In the genomic region with DNA sequence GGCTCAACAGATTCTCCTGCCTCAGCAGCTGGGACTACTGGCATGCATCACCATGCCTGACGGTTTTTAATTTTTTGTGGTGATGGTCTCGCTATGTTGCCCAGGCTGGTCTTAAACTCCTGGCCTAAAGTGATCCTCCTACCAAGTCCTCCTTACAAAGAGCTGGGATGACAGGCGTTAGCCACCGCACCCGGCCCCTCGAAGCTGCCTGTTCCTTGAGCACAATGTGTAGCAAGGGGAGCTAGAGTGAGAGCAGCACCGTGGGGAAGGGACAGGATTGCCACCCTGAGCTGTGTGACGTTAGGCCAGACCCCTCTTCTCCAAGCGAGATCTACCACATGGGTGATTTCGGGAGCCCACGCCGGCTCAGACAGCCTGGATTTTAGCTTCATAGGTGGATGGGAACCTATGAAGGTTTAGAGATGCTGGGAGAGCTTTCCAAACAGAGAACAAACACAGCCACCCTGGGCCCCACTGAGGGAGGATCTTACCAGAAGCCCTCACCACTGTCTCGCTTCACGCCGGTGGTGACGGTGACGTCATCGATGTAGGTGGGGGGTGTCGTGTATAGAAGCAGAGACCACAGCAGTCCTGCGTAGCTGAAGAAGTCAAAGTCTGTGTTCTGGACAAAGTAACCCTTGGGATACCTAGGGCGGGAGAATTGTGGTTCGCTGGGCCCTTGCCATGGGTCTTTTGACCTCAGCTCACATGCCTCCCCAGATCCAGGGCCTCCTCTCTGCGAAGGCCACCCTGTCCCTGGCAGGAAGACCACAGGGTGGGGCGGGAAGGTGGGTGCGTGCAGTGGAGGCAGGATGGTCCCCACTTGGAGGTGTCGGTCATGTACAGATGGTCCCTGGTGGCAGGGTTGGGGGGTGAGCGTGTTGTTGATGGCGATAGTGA, we compare ENCODE assay signal across 26 cellular contexts. TPM values are rescaled to one million over a fixed set of nuclear protein-coding genes. Genes with fewer than 3 reads are reported as not detected.
DNase-seq lines count a peak whose midpoint lies in the region; ATAC-seq, FAIRE-seq and TF ChIP-seq lines count a peak whose summit lies in the region.
"Had no signal": no experiment of that assay in that cellular context is flagged by ENCODE, and none has a peak within 500 bp of the region (broad histone marks: within the 10 kb centered on the region; RNA-seq: fewer than 3 reads in every experiment).

No MANE protein-coding gene starts in this region.

- WGBS in GM12878 (ENCODE audit: insufficient coverage, insufficient replicate concordance, low lambda C conversion rate, missing lambda C conversion rate), result 84% methylated on average over 28 of the region's 28 CpGs

- H3K4me1 ChIP-seq in GM12878 (ENCODE audit: control insufficient read depth, insufficient read depth, low read length) (peaks cover 16% of the 10 kb centered on the region), gastrocnemius medialis (peaks cover 11 to 15% of the 10 kb centered on the region in 2 donors)
- H3K4me1 ChIP-seq: A549, HAP-1 had no signal

- no peak overlapping the region for H2AFZ ChIP-seq in GM12878 (ENCODE audit: control insufficient read depth, low read depth, low read length)

- H3K36me3 ChIP-seq in GM12878 (ENCODE audit: control insufficient read depth in 2 of 2, insufficient read depth in 2 of 2, low read length in 1 of 2), result peaks cover 10 to 16% of the 10 kb centered on the region in 2 experiments; a peak in 3 of 4 replicates
- H3K36me3 ChIP-seq in gastrocnemius medialis, result peaks cover 0 to 42% of the 10 kb centered on the region in 2 donors

- H4K20me1 ChIP-seq in GM12878 (ENCODE audit: control insufficient read depth, insufficient read depth), result no peaks in the 10 kb centered on the region

- no peak overlapping the region for H3K4me2 ChIP-seq in GM12878 (ENCODE audit: control insufficient read depth, insufficient read depth)
- H3K4me2 ChIP-seq: A549 had no signal

- POLR2A ChIA-PET in GM12878 (lab: Charles Lee), result no interaction called here

- DNase-seq in activated CD4-positive, alpha-beta T cell treated with anti-CD3 and anti-CD28 coated beads, Interleukin-2, amount 10 ng/mL, durations not matched to agents 24 days and 14 days, result no peak
- DNase-seq in activated CD4-positive, alpha-beta T cell treated with anti-CD3 and anti-CD28 coated beads for 1 hour, result no peak
- DNase-seq in CD14-positive monocyte (ENCODE audit: low spot score), result no peak
- DNase-seq in GM12878 (ENCODE audit: low read depth, low spot score), result no peak
- DNase-seq in gastrocnemius medialis, result no peak
- no peak for DNase-seq in pons (ENCODE audit: low spot score)
- DNase-seq: aorta; DMS53; effector CD4-positive, alpha-beta T cell; mesendoderm; NCI-H1417 treated with DMSO at 0.1 percent for 48 hours; NCI-H524 treated with DMSO at 0.1 percent for 48 hours; retina; spleen; T-helper 9 cell had no signal

- peak overlapping the region; percentile 32 for H3K27ac Mint-ChIP-seq in activated CD4-positive, alpha-beta T cell treated with anti-CD3 and anti-CD28 coated beads, Interleukin-2, amount 10 ng/mL, durations not matched to agents 24 days and 14 days
- H3K27ac Mint-ChIP-seq in CD14-positive monocyte (peak overlapping the region in 4 of 7 donors; percentile 17 to 63 (median 50)), nephron (peak overlapping the region in 1 of 3 experiments; percentile 48)

- SMC1A ChIA-PET in GM12878 (lab: Charles Lee; ENCODE audit: uncharacterized antibody, unreplicated experiment), result interaction anchor here (1.0 to 1.3 kb wide), 2 partner anchors 14 kb away, joined by 3 read pairs; no protein-coding TSS in a partner anchor

- RAD21 ChIA-PET in GM12878 (lab: Charles Lee; ENCODE audit: unreplicated experiment), result interaction anchor here (0.6 to 1.3 kb wide), 3 partner anchors 37 to 1210 kb away, joined by 3 to 4 read pairs (median 3); partner anchors contain the start of gene ZNF70

- H3K9me3 ChIP-seq in GM12878 (replicated peaks; ENCODE audit: control insufficient read depth, insufficient read depth, low read length) (no peaks in the 10 kb centered on the region), gastrocnemius medialis (no peaks in the 10 kb centered on the region)
- H3K9me3 ChIP-seq: A549, gastroesophageal sphincter, HAP-1, neutrophil, spleen had no signal

- ATAC-seq in GM12878, result no peak
- ATAC-seq in GM19328 (IDR thresholded peaks at IDR 0.05; ENCODE audit: unreplicated experiment), result no peak
- ATAC-seq in gastrocnemius medialis, result no peak
- ATAC-seq: A549, esophagus mucosa, gastroesophageal sphincter had no signal

- CTCF ChIA-PET in GM12878 (lab: Yijun Ruan, JAX), result interaction anchor here (0.6 to 0.7 kb wide), 2 partner anchors 22 to 55 kb away, joined by 3 read pairs; no protein-coding TSS in a partner anchor

- peaks cover 12% of the 10 kb centered on the region for H3K79me2 ChIP-seq in GM12878 (ENCODE audit: control insufficient read depth, insufficient read depth, low read length)

- peaks cover 48% of the 10 kb centered on the region for H3K36me3 Mint-ChIP-seq in activated CD4-positive, alpha-beta T cell treated with anti-CD3 and anti-CD28 coated beads, Interleukin-2, amount 10 ng/mL, durations not matched to agents 24 days and 14 days (ENCODE audit: low read depth)
- H3K36me3 Mint-ChIP-seq in CD14-positive monocyte (peaks cover 47 to 55% of the 10 kb centered on the region in 2 donors), nephron (ENCODE audit: low read depth) (peaks cover 38% of the 10 kb centered on the region)

- H3K9me3 Mint-ChIP-seq in activated CD4-positive, alpha-beta T cell treated with anti-CD3 and anti-CD28 coated beads, Interleukin-2, amount 10 ng/mL, durations not matched to agents 24 days and 14 days, result no peaks in the 10 kb centered on the region
- no peaks in the 10 kb centered on the region for H3K9me3 Mint-ChIP-seq in CD14-positive monocyte
- H3K9me3 Mint-ChIP-seq in nephron, result no peaks in the 10 kb centered on the region

- H3K27ac ChIP-seq in GM12878 (ENCODE audit: control insufficient read depth, insufficient read depth) (no peak overlapping the region), gastrocnemius medialis (no peak overlapping the region)
- H3K27ac ChIP-seq: A549, C4-2B, gastroesophageal sphincter, neutrophil, spleen had no signal

- H3K27me3 ChIP-seq in GM12878 (replicated peaks in 1 of 2; ENCODE audit: control insufficient read depth in 2 of 2, insufficient read depth in 2 of 2, low read length in 1 of 2) (no peaks in the 10 kb centered on the region), gastrocnemius medialis (no peaks in the 10 kb centered on the region)
- H3K27me3 ChIP-seq: gastroesophageal sphincter, neutrophil, spleen had no signal

- no peak for TF ChIP-seq EP300 in GM12878 (IDR thresholded peaks at IDR 0.05; ENCODE audit: borderline replicate concordance in 1 of 2, control insufficient read depth in 1 of 2, low read depth in 2 of 2, low read length in 2 of 2)

- H3K4me1 Mint-ChIP-seq in activated CD4-positive, alpha-beta T cell treated with anti-CD3 and anti-CD28 coated beads, Interleukin-2, amount 10 ng/mL, durations not matched to agents 24 days and 14 days, result peaks cover 26% of the 10 kb centered on the region
- H3K4me1 Mint-ChIP-seq in CD14-positive monocyte, result peaks cover 21% of the 10 kb centered on the region
- H3K4me1 Mint-ChIP-seq in nephron, result peaks cover 4% of the 10 kb centered on the region

- TF ChIP-seq POLR2A in GM12878 (IDR thresholded peaks at IDR 0.05; ENCODE audit: low read depth, low read length) (no peak), gastrocnemius medialis (IDR thresholded peaks at IDR 0.05) (no peak)

- H3K4me3 ChIP-seq in GM12878 (no peak overlapping the region), gastrocnemius medialis (no peak overlapping the region)
- H3K4me3 ChIP-seq: A549, gastroesophageal sphincter, HAP-1, spleen had no signal

- no peak overlapping the region for H3K9ac ChIP-seq in GM12878 (ENCODE audit: control insufficient read depth, insufficient read depth, low read length)

- H3K4me3 Mint-ChIP-seq in activated CD4-positive, alpha-beta T cell treated with anti-CD3 and anti-CD28 coated beads, Interleukin-2, amount 10 ng/mL, durations not matched to agents 24 days and 14 days, result no peak overlapping the region
- H3K4me3 Mint-ChIP-seq in CD14-positive monocyte (no peak overlapping the region), nephron (peak overlapping the region; percentile 55 to 64 (median 62))

- no peak for TF ChIP-seq RAD21 in GM12878 (IDR thresholded peaks at IDR 0.05; ENCODE audit: insufficient read depth, low read depth, low read length)

- in situ Hi-C loops in GM12878 (cut with MboI), result no loop called here
- in situ Hi-C loops in gastrocnemius medialis (cut with MboI; ENCODE audit: low sequenced_read_pairs in 4 of 4), result no loop called here

- no TSS peak for BruUV-seq in GM12878 (replicated peaks; lab: Mats Ljungman, UMichigan)

- intact Hi-C loops in activated CD4-positive, alpha-beta T cell treated with anti-CD3 and anti-CD28 coated beads, Interleukin-2, amount 10 ng/mL, durations not matched to agents 24 days and 14 days (cut with micrococcal nuclease), result loop anchor here (10.0 kb wide), 1 partner anchor 121 kb away; the partner anchor contains the start of gene DERL3
- intact Hi-C loops in CD14-positive monocyte (cut with micrococcal nuclease), result no loop called here
- intact Hi-C loops in GM12878 (cut with micrococcal nuclease; ENCODE audit: unreplicated experiment), result no loop called here
- intact Hi-C loops in gastrocnemius medialis (cut with DNase I; ENCODE audit: low total_unique reads), result no loop called here

- TF ChIP-seq CTCF in CD14-positive monocyte (IDR thresholded peaks at IDR 0.05) (no peak), GM12878 (IDR thresholded peaks at IDR 0.05 in 2 of 3, conservative IDR thresholded peaks at IDR 0.05 in 1 of 3; ENCODE audit: control insufficient read depth in 2 of 3, extremely low read depth in 1 of 3, insufficient read depth in 1 of 3, low read depth in 3 of 3, low read length in 3 of 3) (no peak), nephron (IDR thresholded peaks at IDR 0.05; ENCODE audit: unreplicated experiment in 3 of 3) (no peak), gastrocnemius medialis (IDR thresholded peaks at IDR 0.05 in 4 of 5, conservative IDR thresholded peaks at IDR 0.05 in 1 of 5) (no peak)

- no peaks in the 10 kb centered on the region for H3K27me3 Mint-ChIP-seq in activated CD4-positive, alpha-beta T cell treated with anti-CD3 and anti-CD28 coated beads, Interleukin-2, amount 10 ng/mL, durations not matched to agents 24 days and 14 days
- peaks cover 0 to 4% (median 3%) of the 10 kb centered on the region in 3 donors for H3K27me3 Mint-ChIP-seq in CD14-positive monocyte (ENCODE audit: low read depth in 3 of 3)
- H3K27me3 Mint-ChIP-seq in nephron (ENCODE audit: low read depth), result no peaks in the 10 kb centered on the region

- FAIRE-seq in GM12878 (lab: Jason Lieb, UNC), result no peak
- FAIRE-seq: A549, GM12892 had no signal

RNA-seq across cellular contexts. Expression of gene RGL4, which starts 23.1 kb away (rescaled TPM):
- 6.9 TPM in 2 replicates for total RNA-seq in activated CD4-positive, alpha-beta T cell treated with anti-CD3 and anti-CD28 coated beads, Interleukin-2, amount 10 ng/mL, durations not matched to agents 24 days and 14 days
- polyA plus RNA-seq in CD14-positive monocyte (1 to 10 TPM; 2.3 to 2.4 TPM), GM12878 (2011; rRNA removed) (not detected in 2 replicates), GM12878 (2014; fragmentation: Illumina TruSeq; extraction: Trizol) (0.63 and 1.4 TPM in 2 replicates), GM12878 (2014; fragmentation: Nextera tagmentation; extraction: Ambion mirVana) (1 to 10 TPM; 1.8 to 2.0 TPM), GM12878 (2014; rRNA removed) (2.0 and 3.5 TPM in 2 replicates), GM12878 (2016; fragmentation: Nextera tagmentation; extraction: Ambion mirVana) (1 to 10 TPM; 7.6 to 9.0 TPM)
- not detected in 2 replicates for total RNA-seq in GM12878 (2013; cell fraction: nucleolus; rRNA removed)
- total RNA-seq in GM12878 (2014; rRNA removed) (1.5 and 5.0 TPM in 2 replicates), GM12878 (2014; rRNA removed; fragmentation: Illumina TruSeq; extraction: Trizol) (2.1 and 2.7 TPM in 2 replicates), GM12878 (2021) (1.7 TPM in 2 replicates), gastrocnemius medialis (1 to 10 TPM in 1 of 4 donors, under 1 TPM in 1, not detected in 2; 0.09 to 1.9 TPM)
- 6.1 TPM for polyA plus RNA-seq in GM12878 (2011; ENCODE audit: low read depth)
- polyA plus RNA-seq in GM12878 (2011; cell fraction: cytosol; rRNA removed), result not detected in 2 replicates
- not detected in 2 replicates for polyA plus RNA-seq in GM12878 (2011; cell fraction: nucleus; rRNA removed)
- polyA plus RNA-seq in GM12878 (2012), result 1.7 and 2.5 TPM in 2 replicates
- not detected in 2 replicates for polyA minus RNA-seq in GM12878 (2011; rRNA and poly(A)+ RNA removed)
- polyA minus RNA-seq in GM12878 (2011; cell fraction: cytosol; rRNA and poly(A)+ RNA removed), result not detected in 2 replicates
- not detected in 2 replicates for polyA minus RNA-seq in GM12878 (2011; cell fraction: nucleus; rRNA and poly(A)+ RNA removed)
- total RNA-seq: esophagus mucosa, temporal lobe had no signal
- polyA plus RNA-seq: A549 had no signal

RNA-seq across cellular contexts. Expression of gene ZNF70, which starts 37.0 kb away (rescaled TPM):
- total RNA-seq in activated CD4-positive, alpha-beta T cell treated with anti-CD3 and anti-CD28 coated beads, Interleukin-2, amount 10 ng/mL, durations not matched to agents 24 days and 14 days, result 2.5 and 2.6 TPM in 2 replicates
- polyA plus RNA-seq in CD14-positive monocyte (under 1 TPM; 0.04 to 0.09 TPM), GM12878 (2011; rRNA removed) (0.24 and 0.33 TPM in 2 replicates), GM12878 (2014; fragmentation: Illumina TruSeq; extraction: Trizol) (1.1 and 1.3 TPM in 2 replicates), GM12878 (2014; fragmentation: Nextera tagmentation; extraction: Ambion mirVana) (under 1 TPM; 0.15 to 0.21 TPM), GM12878 (2014; rRNA removed) (0.94 and 1.2 TPM in 2 replicates), GM12878 (2016; fragmentation: Nextera tagmentation; extraction: Ambion mirVana) (under 1 TPM; 0.69 to 0.76 TPM)
- 8.7 and 9.9 TPM in 2 replicates for total RNA-seq in GM12878 (2013; cell fraction: nucleolus; rRNA removed)
- total RNA-seq in GM12878 (2014; rRNA removed) (1.6 and 1.7 TPM in 2 replicates), GM12878 (2014; rRNA removed; fragmentation: Illumina TruSeq; extraction: Trizol) (1.6 and 1.8 TPM in 2 replicates), GM12878 (2021) (2.3 and 2.4 TPM in 2 replicates), gastrocnemius medialis (1 to 10 TPM; 3.1 to 6.3 (median 4.2) TPM)
- 0.93 TPM for polyA plus RNA-seq in GM12878 (2011; ENCODE audit: low read depth)
- polyA plus RNA-seq in GM12878 (2011; cell fraction: cytosol; rRNA removed), result 0.45 and 0.63 TPM in 2 replicates
- 0.81 and 1.3 TPM in 2 replicates for polyA plus RNA-seq in GM12878 (2011; cell fraction: nucleus; rRNA removed)
- 1.0 and 1.6 TPM in 2 replicates for polyA plus RNA-seq in GM12878 (2012)
- polyA minus RNA-seq in GM12878 (2011; rRNA and poly(A)+ RNA removed), result 0.73 and 1.3 TPM in 2 replicates
- polyA minus RNA-seq in GM12878 (2011; cell fraction: cytosol; rRNA and poly(A)+ RNA removed), result 0.42 and 0.94 TPM in 2 replicates
- polyA minus RNA-seq in GM12878 (2011; cell fraction: nucleus; rRNA and poly(A)+ RNA removed), result 0.48 and 0.86 TPM in 2 replicates

RNA-seq across cellular contexts. Expression of gene VPREB3, which starts 40.3 kb away (rescaled TPM):
- not detected in 2 replicates for total RNA-seq in activated CD4-positive, alpha-beta T cell treated with anti-CD3 and anti-CD28 coated beads, Interleukin-2, amount 10 ng/mL, durations not matched to agents 24 days and 14 days
- polyA plus RNA-seq in CD14-positive monocyte (1 to 10 TPM; 1.0 TPM), GM12878 (2011; rRNA removed) (0.35 and 0.75 TPM in 2 replicates), GM12878 (2014; fragmentation: Illumina TruSeq; extraction: Trizol) (9.5 and 21.9 TPM in 2 replicates), GM12878 (2014; fragmentation: Nextera tagmentation; extraction: Ambion mirVana) (10 to 100 TPM; 55.0 to 79.5 TPM), GM12878 (2014; rRNA removed) (41.3 and 42.9 TPM in 2 replicates), GM12878 (2016; fragmentation: Nextera tagmentation; extraction: Ambion mirVana) (1 to 10 TPM; 6.1 to 6.6 TPM)
- total RNA-seq in GM12878 (2013; cell fraction: nucleolus; rRNA removed), result 1.9 and 3.7 TPM in 2 replicates
- total RNA-seq in GM12878 (2014; rRNA removed) (27.4 and 31.2 TPM in 2 replicates), GM12878 (2014; rRNA removed; fragmentation: Illumina TruSeq; extraction: Trizol) (20.3 and 20.6 TPM in 2 replicates), GM12878 (2021) (24.1 and 25.7 TPM in 2 replicates), gastrocnemius medialis (1 to 10 TPM in 1 of 4 donors, not detected in 3; 1.1 TPM)
- polyA plus RNA-seq in GM12878 (2011; ENCODE audit: low read depth), result 115 TPM
- polyA plus RNA-seq in GM12878 (2011; cell fraction: cytosol; rRNA removed), result 2.0 and 2.5 TPM in 2 replicates
- 0.87 and 1.1 TPM in 2 replicates for polyA plus RNA-seq in GM12878 (2011; cell fraction: nucleus; rRNA removed)
- polyA plus RNA-seq in GM12878 (2012), result 35.8 and 59.7 TPM in 2 replicates
- 3.3 TPM in 1 of 2 replicates, not detected in the other for polyA minus RNA-seq in GM12878 (2011; rRNA and poly(A)+ RNA removed)
- not detected in 2 replicates for polyA minus RNA-seq in GM12878 (2011; cell fraction: cytosol; rRNA and poly(A)+ RNA removed)
- not detected in 2 replicates for polyA minus RNA-seq in GM12878 (2011; cell fraction: nucleus; rRNA and poly(A)+ RNA removed)
- total RNA-seq: cerebellum, temporal lobe had no signal
- polyA plus RNA-seq: aorta had no signal

RNA-seq across cellular contexts. Expression of gene C22orf15, which starts 48.8 kb away (rescaled TPM):
- total RNA-seq in activated CD4-positive, alpha-beta T cell treated with anti-CD3 and anti-CD28 coated beads, Interleukin-2, amount 10 ng/mL, durations not matched to agents 24 days and 14 days, result 0.16 and 0.19 TPM in 2 replicates
- polyA plus RNA-seq in CD14-positive monocyte (under 1 TPM in 1 of 2 donors, not detected in 1; 0.29 TPM), GM12878 (2011; rRNA removed) (0.05 TPM in 1 of 2 replicates, not detected in the other), GM12878 (2014; fragmentation: Illumina TruSeq; extraction: Trizol) (0.11 and 0.12 TPM in 2 replicates), GM12878 (2014; fragmentation: Nextera tagmentation; extraction: Ambion mirVana) (under 1 TPM in 1 of 2 experiments, not detected in 1; 0.07 TPM), GM12878 (2014; rRNA removed) (0.04 and 0.47 TPM in 2 replicates), GM12878 (2016; fragmentation: Nextera tagmentation; extraction: Ambion mirVana) (under 1 TPM; 0.13 to 0.23 TPM)
- 0.54 and 0.71 TPM in 2 replicates for total RNA-seq in GM12878 (2013; cell fraction: nucleolus; rRNA removed)
- total RNA-seq in GM12878 (2014; rRNA removed) (0.16 and 0.40 TPM in 2 replicates), GM12878 (2014; rRNA removed; fragmentation: Illumina TruSeq; extraction: Trizol) (not detected in 2 replicates), GM12878 (2021) (0.40 TPM in 1 of 2 replicates, not detected in the other), gastrocnemius medialis (not detected)
- 0.75 TPM for polyA plus RNA-seq in GM12878 (2011; ENCODE audit: low read depth)
- polyA plus RNA-seq in GM12878 (2011; cell fraction: cytosol; rRNA removed), result 0.07 and 0.13 TPM in 2 replicates
- polyA plus RNA-seq in GM12878 (2011; cell fraction: nucleus; rRNA removed), result 0.26 and 0.58 TPM in 2 replicates
- polyA plus RNA-seq in GM12878 (2012), result 1.1 TPM in 2 replicates
- polyA minus RNA-seq in GM12878 (2011; rRNA and poly(A)+ RNA removed), result 0.26 TPM in 1 of 2 replicates, not detected in the other
- polyA minus RNA-seq in GM12878 (2011; cell fraction: cytosol; rRNA and poly(A)+ RNA removed), result not detected in 2 replicates
- not detected in 2 replicates for polyA minus RNA-seq in GM12878 (2011; cell fraction: nucleus; rRNA and poly(A)+ RNA removed)
- total RNA-seq: cerebellum, esophagus mucosa had no signal
- polyA plus RNA-seq: A549 had no signal

RNA-seq across cellular contexts. Expression of gene CHCHD10, which starts 53.8 kb away (rescaled TPM):
- total RNA-seq in activated CD4-positive, alpha-beta T cell treated with anti-CD3 and anti-CD28 coated beads, Interleukin-2, amount 10 ng/mL, durations not matched to agents 24 days and 14 days, result 122 and 126 TPM in 2 replicates
- polyA plus RNA-seq in CD14-positive monocyte (10 to 100 TPM; 15.3 to 26.8 TPM), GM12878 (2011; rRNA removed) (23.9 and 34.4 TPM in 2 replicates), GM12878 (2014; fragmentation: Illumina TruSeq; extraction: Trizol) (27.2 and 126 TPM in 2 replicates), GM12878 (2014; fragmentation: Nextera tagmentation; extraction: Ambion mirVana) (100 to 1,000 TPM in 1 of 2 experiments, 10 to 100 TPM in 1; 13.2 to 216 TPM), GM12878 (2014; rRNA removed) (129 and 191 TPM in 2 replicates), GM12878 (2016; fragmentation: Nextera tagmentation; extraction: Ambion mirVana) (100 to 1,000 TPM; 135 to 202 TPM)
- 4.8 and 18.2 TPM in 2 replicates for total RNA-seq in GM12878 (2013; cell fraction: nucleolus; rRNA removed)
- total RNA-seq in GM12878 (2014; rRNA removed) (78.0 and 104 TPM in 2 replicates), GM12878 (2014; rRNA removed; fragmentation: Illumina TruSeq; extraction: Trizol) (103 and 117 TPM in 2 replicates), GM12878 (2021) (237 and 241 TPM in 2 replicates), gastrocnemius medialis (100 to 1,000 TPM; 157 to 290 (median 181) TPM)
- 141 TPM for polyA plus RNA-seq in GM12878 (2011; ENCODE audit: low read depth)
- polyA plus RNA-seq in GM12878 (2011; cell fraction: cytosol; rRNA removed), result 103 and 111 TPM in 2 replicates
- polyA plus RNA-seq in GM12878 (2011; cell fraction: nucleus; rRNA removed), result 51.2 and 87.5 TPM in 2 replicates
- polyA plus RNA-seq in GM12878 (2012), result 181 and 188 TPM in 2 replicates
- polyA minus RNA-seq in GM12878 (2011; rRNA and poly(A)+ RNA removed), result 36.1 and 61.2 TPM in 2 replicates
- polyA minus RNA-seq in GM12878 (2011; cell fraction: cytosol; rRNA and poly(A)+ RNA removed), result 56.9 and 67.5 TPM in 2 replicates
- 6.9 and 7.4 TPM in 2 replicates for polyA minus RNA-seq in GM12878 (2011; cell fraction: nucleus; rRNA and poly(A)+ RNA removed)

Comparison
In these comparisons a context has a peak if more than half of its experiments do, and no peak if none do; other contexts are left out.
1. H3K4me3 Mint-ChIP-seq: peak in nephron (3 of 3); none in activated CD4-positive, alpha-beta T cell treated with anti-CD3 and anti-CD28 coated beads, Interleukin-2, amount 10 ng/mL, durations not matched to agents 24 days and 14 days (single experiment) and CD14-positive monocyte (0 of 2).